14 cellular contexts compared by ENCODE assay signal in genomic region chr20:58472273-58473018, GRCh38. TPM values are rescaled to one million over a fixed set of nuclear protein-coding genes. Genes with fewer than 3 reads are reported as not detected.
DNase-seq lines count a peak whose midpoint lies in the region; ATAC-seq and TF ChIP-seq lines count a peak whose summit lies in the region.
"Had no signal": no experiment of that assay in that cellular context is flagged by ENCODE, and none has a peak within 500 bp of the region (broad histone marks: within the 10 kb centered on the region; RNA-seq: fewer than 3 reads in every experiment).

No MANE protein-coding gene starts in this region.

- H3K27me3 Mint-ChIP-seq in nephron (ENCODE audit: low read depth): peaks cover 5% of the 10 kb centered on the region
- H3K27me3 Mint-ChIP-seq in activated T-cell treated with anti-CD3 and anti-CD28 coated beads, Interleukin-2, amount 50 U/mL, for 24 hours: no peaks in the 10 kb centered on the region
- H3K27me3 Mint-ChIP-seq: CD4-positive, CD25-positive, alpha-beta regulatory T cell had no signal

- peaks cover 2% of the 10 kb centered on the region for H3K27me3 ChIP-seq in left ventricle myocardium inferior (ENCODE audit: low read depth)
- H3K27me3 ChIP-seq in RWPE2 (ENCODE audit: insufficient read depth, poor library complexity, severe bottlenecking): no peaks in the 10 kb centered on the region
- H3K27me3 ChIP-seq in uterus: no peaks in the 10 kb centered on the region
- H3K27me3 ChIP-seq: BLaER1 treated with 17β-estradiol and CSF1 and Interleukin-3, amounts not matched to agents 10 nM and 100 nM had no signal

- H3K27ac Mint-ChIP-seq in nephron: peak overlapping the region in 2 of 3 experiments; percentile 97
- no peak overlapping the region for H3K27ac Mint-ChIP-seq in activated T-cell treated with anti-CD3 and anti-CD28 coated beads, Interleukin-2, amount 50 U/mL, for 24 hours
- H3K27ac Mint-ChIP-seq: CD4-positive, CD25-positive, alpha-beta regulatory T cell had no signal

- H3K36me3 ChIP-seq in left ventricle myocardium inferior: no peaks in the 10 kb centered on the region
- no peaks in the 10 kb centered on the region for H3K36me3 ChIP-seq in RWPE2 (ENCODE audit: low read depth)
- H3K36me3 ChIP-seq in uterus: no peaks in the 10 kb centered on the region
- H3K36me3 ChIP-seq: BLaER1 treated with 17β-estradiol and CSF1 and Interleukin-3, amounts not matched to agents 10 nM and 100 nM had no signal

- H3K27ac ChIP-seq in left ventricle myocardium inferior (replicated peaks): peak overlapping the region; percentile 42
- no peak overlapping the region for H3K27ac ChIP-seq in RWPE2 (ENCODE audit: poor library complexity, severe bottlenecking)
- H3K27ac ChIP-seq in uterus: peak overlapping the region; percentile 22 to 54
- H3K27ac ChIP-seq: BLaER1 treated with 17β-estradiol and CSF1 and Interleukin-3, amounts not matched to agents 10 nM and 100 nM; GM23248; HL-60 had no signal

- intact Hi-C loops in left ventricle myocardium inferior (cut with micrococcal nuclease): no loop called here
- intact Hi-C loops in left ventricle myocardium superior (cut with micrococcal nuclease): no loop called here
- intact Hi-C loops in uterus (cut with DNase I; ENCODE audit: low total_unique reads): no loop called here

- peaks cover 9% of the 10 kb centered on the region for H3K36me3 Mint-ChIP-seq in nephron (ENCODE audit: low read depth)
- H3K36me3 Mint-ChIP-seq in activated T-cell treated with anti-CD3 and anti-CD28 coated beads, Interleukin-2, amount 50 U/mL, for 24 hours (ENCODE audit: low read depth): no peaks in the 10 kb centered on the region
- H3K36me3 Mint-ChIP-seq: CD4-positive, CD25-positive, alpha-beta regulatory T cell had no signal

- H3K4me3 Mint-ChIP-seq in nephron: peak overlapping the region in 1 of 3 experiments; percentile 41
- H3K4me3 Mint-ChIP-seq in activated T-cell treated with anti-CD3 and anti-CD28 coated beads, Interleukin-2, amount 50 U/mL, for 24 hours: no peak overlapping the region
- H3K4me3 Mint-ChIP-seq: CD4-positive, CD25-positive, alpha-beta regulatory T cell had no signal

- ATAC-seq in left ventricle myocardium superior: no peak
- no peak for ATAC-seq in RWPE2 (ENCODE audit: low read depth)
- no peak for ATAC-seq in GM19035 (IDR thresholded peaks at IDR 0.05; ENCODE audit: unreplicated experiment)
- ATAC-seq: HCT116 had no signal

- TF ChIP-seq CTCF in left ventricle myocardium inferior (IDR thresholded peaks at IDR 0.05; ENCODE audit: borderline replicate concordance) (no peak), RWPE2 (IDR thresholded peaks at IDR 0.05; ENCODE audit: poor library complexity, severe bottlenecking) (no peak), nephron (IDR thresholded peaks at IDR 0.05; ENCODE audit: unreplicated experiment in 3 of 3) (no peak), uterus (IDR thresholded peaks at IDR 0.05) (no peak)

- peaks cover 13% of the 10 kb centered on the region for H3K9me3 ChIP-seq in left ventricle myocardium inferior (replicated peaks)
- no peaks in the 10 kb centered on the region for H3K9me3 ChIP-seq in RWPE2 (ENCODE audit: severe bottlenecking)
- H3K9me3 ChIP-seq in uterus: no peaks in the 10 kb centered on the region

- DNase-seq in left ventricle myocardium inferior (no peak), left ventricle myocardium superior (no peak), RWPE2 (ENCODE audit: low spot score) (peak; percentile 76), uterus (no peak)
- DNase-seq in activated T-cell treated with anti-CD3 and anti-CD28 coated beads, Interleukin-2, amount 50 U/mL, for 24 hours: no peak
- DNase-seq: ACHN; CD4-positive, CD25-positive, alpha-beta regulatory T cell; DMS53; GM23248 had no signal

- H3K4me1 Mint-ChIP-seq in nephron: peaks cover 48% of the 10 kb centered on the region
- no peaks in the 10 kb centered on the region for H3K4me1 Mint-ChIP-seq in activated T-cell treated with anti-CD3 and anti-CD28 coated beads, Interleukin-2, amount 50 U/mL, for 24 hours (ENCODE audit: low read depth)
- H3K4me1 Mint-ChIP-seq: CD4-positive, CD25-positive, alpha-beta regulatory T cell had no signal

- TF ChIP-seq POLR2A in uterus (IDR thresholded peaks at IDR 0.05): no peak

- no peak overlapping the region for H3K4me3 ChIP-seq in left ventricle myocardium inferior
- no peak overlapping the region for H3K4me3 ChIP-seq in RWPE2 (ENCODE audit: severe bottlenecking)
- no peak overlapping the region for H3K4me3 ChIP-seq in uterus
- H3K4me3 ChIP-seq: BLaER1 treated with 17β-estradiol and CSF1 and Interleukin-3, amounts not matched to agents 10 nM and 100 nM; GM23248 had no signal

- peaks cover 14% of the 10 kb centered on the region for H3K9me3 Mint-ChIP-seq in nephron
- H3K9me3 Mint-ChIP-seq in activated T-cell treated with anti-CD3 and anti-CD28 coated beads, Interleukin-2, amount 50 U/mL, for 24 hours: no peaks in the 10 kb centered on the region
- H3K9me3 Mint-ChIP-seq: CD4-positive, CD25-positive, alpha-beta regulatory T cell had no signal

- H3K4me1 ChIP-seq in left ventricle myocardium inferior (peaks cover 9% of the 10 kb centered on the region), RWPE2 (ENCODE audit: insufficient read depth, poor library complexity, severe bottlenecking) (no peaks in the 10 kb centered on the region), uterus (peaks cover 0 to 15% of the 10 kb centered on the region in 2 donors)
- H3K4me1 ChIP-seq: BLaER1 treated with 17β-estradiol and CSF1 and Interleukin-3, amounts not matched to agents 10 nM and 100 nM had no signal

RNA-seq across cellular contexts. Expression of gene APCDD1L, which starts 42.8 kb away (rescaled TPM):
- total RNA-seq in left ventricle myocardium inferior (0.91 TPM), left ventricle myocardium superior (0.25 TPM), uterus (1 to 10 TPM in 2 of 4 donors, under 1 TPM in 1, not detected in 1; 0.59 to 2.1 (median 1.1) TPM)
- total RNA-seq: CD4-positive, CD25-positive, alpha-beta regulatory T cell had no signal
